In genomic region chr11:64710418-64711137, GRCh38 we compare ENCODE assay signal across 3 cellular contexts.
TF ChIP-seq lines count a peak whose summit lies in the region.

No MANE protein-coding gene starts in this region.

TF ChIP-seq in GM23338, 12 proteins besides CTCF, POLR2A, EP300 and RAD21 (continues in another document):
- TF ChIP-seq ZNF331 (CRISPR knock-in tag; IDR thresholded peaks at IDR 0.05; ENCODE audit: low read depth) (no peak), POLR2AphosphoS5 (IDR thresholded peaks at IDR 0.05; ENCODE audit: low read depth) (no peak), NANOG (IDR thresholded peaks at IDR 0.05; ENCODE audit: borderline replicate concordance) (no peak), STAT1 (IDR thresholded peaks at IDR 0.05; ENCODE audit: unreplicated experiment) (no peak), CREB1 (CRISPR knock-in tag; IDR thresholded peaks at IDR 0.05; ENCODE audit: low read depth) (no peak), EZH2phosphoT487 (IDR thresholded peaks at IDR 0.05; ENCODE audit: unreplicated experiment) (no peak), EZH2 (IDR thresholded peaks at IDR 0.05; ENCODE audit: low read depth, unreplicated experiment) (no peak)
- TF ChIP-seq, protein P1, sequence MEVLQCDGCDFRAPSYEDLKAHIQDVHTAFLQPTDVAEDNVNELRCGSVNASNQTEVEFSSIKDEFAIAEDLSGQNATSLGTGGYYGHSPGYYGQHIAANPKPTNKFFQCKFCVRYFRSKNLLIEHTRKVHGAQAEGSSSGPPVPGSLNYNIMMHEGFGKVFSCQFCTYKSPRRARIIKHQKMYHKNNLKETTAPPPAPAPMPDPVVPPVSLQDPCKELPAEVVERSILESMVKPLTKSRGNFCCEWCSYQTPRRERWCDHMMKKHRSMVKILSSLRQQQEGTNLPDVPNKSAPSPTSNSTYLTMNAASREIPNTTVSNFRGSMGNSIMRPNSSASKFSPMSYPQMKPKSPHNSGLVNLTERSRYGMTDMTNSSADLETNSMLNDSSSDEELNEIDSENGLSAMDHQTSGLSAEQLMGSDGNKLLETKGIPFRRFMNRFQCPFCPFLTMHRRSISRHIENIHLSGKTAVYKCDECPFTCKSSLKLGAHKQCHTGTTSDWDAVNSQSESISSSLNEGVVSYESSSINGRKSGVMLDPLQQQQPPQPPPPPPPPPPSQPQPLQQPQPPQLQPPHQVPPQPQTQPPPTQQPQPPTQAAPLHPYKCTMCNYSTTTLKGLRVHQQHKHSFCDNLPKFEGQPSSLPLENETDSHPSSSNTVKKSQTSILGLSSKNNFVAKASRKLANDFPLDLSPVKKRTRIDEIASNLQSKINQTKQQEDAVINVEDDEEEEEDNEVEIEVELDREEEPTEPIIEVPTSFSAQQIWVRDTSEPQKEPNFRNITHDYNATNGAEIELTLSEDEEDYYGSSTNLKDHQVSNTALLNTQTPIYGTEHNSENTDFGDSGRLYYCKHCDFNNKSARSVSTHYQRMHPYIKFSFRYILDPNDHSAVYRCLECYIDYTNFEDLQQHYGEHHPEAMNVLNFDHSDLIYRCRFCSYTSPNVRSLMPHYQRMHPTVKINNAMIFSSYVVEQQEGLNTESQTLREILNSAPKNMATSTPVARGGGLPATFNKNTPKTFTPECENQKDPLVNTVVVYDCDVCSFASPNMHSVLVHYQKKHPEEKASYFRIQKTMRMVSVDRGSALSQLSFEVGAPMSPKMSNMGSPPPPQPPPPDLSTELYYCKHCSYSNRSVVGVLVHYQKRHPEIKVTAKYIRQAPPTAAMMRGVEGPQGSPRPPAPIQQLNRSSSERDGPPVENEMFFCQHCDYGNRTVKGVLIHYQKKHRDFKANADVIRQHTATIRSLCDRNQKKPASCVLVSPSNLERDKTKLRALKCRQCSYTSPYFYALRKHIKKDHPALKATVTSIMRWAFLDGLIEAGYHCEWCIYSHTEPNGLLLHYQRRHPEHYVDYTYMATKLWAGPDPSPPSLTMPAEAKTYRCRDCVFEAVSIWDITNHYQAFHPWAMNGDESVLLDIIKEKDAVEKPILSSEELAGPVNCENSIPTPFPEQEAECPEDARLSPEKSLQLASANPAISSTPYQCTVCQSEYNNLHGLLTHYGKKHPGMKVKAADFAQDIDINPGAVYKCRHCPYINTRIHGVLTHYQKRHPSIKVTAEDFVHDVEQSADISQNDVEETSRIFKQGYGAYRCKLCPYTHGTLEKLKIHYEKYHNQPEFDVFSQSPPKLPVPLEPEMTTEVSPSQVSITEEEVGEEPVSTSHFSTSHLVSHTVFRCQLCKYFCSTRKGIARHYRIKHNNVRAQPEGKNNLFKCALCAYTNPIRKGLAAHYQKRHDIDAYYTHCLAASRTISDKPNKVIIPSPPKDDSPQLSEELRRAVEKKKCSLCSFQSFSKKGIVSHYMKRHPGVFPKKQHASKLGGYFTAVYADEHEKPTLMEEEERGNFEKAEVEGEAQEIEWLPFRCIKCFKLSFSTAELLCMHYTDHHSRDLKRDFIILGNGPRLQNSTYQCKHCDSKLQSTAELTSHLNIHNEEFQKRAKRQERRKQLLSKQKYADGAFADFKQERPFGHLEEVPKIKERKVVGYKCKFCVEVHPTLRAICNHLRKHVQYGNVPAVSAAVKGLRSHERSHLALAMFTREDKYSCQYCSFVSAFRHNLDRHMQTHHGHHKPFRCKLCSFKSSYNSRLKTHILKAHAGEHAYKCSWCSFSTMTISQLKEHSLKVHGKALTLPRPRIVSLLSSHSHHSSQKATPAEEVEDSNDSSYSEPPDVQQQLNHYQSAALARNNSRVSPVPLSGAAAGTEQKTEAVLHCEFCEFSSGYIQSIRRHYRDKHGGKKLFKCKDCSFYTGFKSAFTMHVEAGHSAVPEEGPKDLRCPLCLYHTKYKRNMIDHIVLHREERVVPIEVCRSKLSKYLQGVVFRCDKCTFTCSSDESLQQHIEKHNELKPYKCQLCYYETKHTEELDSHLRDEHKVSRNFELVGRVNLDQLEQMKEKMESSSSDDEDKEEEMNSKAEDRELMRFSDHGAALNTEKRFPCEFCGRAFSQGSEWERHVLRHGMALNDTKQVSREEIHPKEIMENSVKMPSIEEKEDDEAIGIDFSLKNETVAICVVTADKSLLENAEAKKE (CRISPR knock-in tag; IDR thresholded peaks at IDR 0.05), result no peak

TF ChIP-seq in endothelial cell of umbilical vein, 7 proteins besides CTCF, POLR2A, EP300 and RAD21:
- TF ChIP-seq JUN (IDR thresholded peaks at IDR 0.05; ENCODE audit: borderline replicate concordance, insufficient read depth, insufficient read length, low read depth), result no peak
- TF ChIP-seq EZH2 (IDR thresholded peaks at IDR 0.05; ENCODE audit: borderline replicate concordance, low read depth, low read length, severe bottlenecking), result peak; percentile 59

TF ChIP-seq in neural cell, 6 proteins besides CTCF, POLR2A, EP300 and RAD21:
- peak; percentile 1 for TF ChIP-seq POLR2AphosphoS5 (IDR thresholded peaks at IDR 0.05)
- no peak for TF ChIP-seq TAF1 (IDR thresholded peaks at IDR 0.05; ENCODE audit: low read depth)
